In the genomic region with DNA sequence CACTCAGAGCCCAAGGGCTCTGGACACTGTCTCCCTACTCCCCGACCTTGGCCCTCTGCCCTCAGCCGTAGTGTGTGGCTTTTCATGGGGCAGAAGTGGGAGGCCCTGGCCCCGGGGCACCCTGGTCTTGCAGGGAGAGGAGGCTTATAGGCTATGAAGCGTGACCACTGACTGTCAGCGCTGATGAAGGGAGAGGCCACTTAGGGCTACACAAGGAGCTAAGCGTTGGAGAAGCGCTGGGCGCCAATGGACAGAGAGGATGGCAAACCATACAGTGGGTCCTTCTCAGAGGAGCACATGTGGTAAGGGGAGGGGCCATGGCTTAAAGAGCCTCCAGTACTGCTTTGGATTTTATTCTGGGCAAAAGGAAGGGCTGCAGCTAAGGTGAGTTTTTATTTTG, we compare ENCODE assay signal across 17 cellular contexts. TPM values are rescaled to one million over a fixed set of nuclear protein-coding genes. Genes with fewer than 3 reads are reported as not detected.
DNase-seq lines count a peak whose midpoint lies in the region; ATAC-seq and TF ChIP-seq lines count a peak whose summit lies in the region.
"Had no signal": no experiment of that assay in that cellular context is flagged by ENCODE, and none has a peak within 500 bp of the region (broad histone marks: within the 10 kb centered on the region; RNA-seq: fewer than 3 reads in every experiment).

No MANE protein-coding gene starts in this region.

- peak overlapping the region; percentile 89 for H3K27ac Mint-ChIP-seq in mesothelial cell of epicardium
- H3K27ac Mint-ChIP-seq: activated naive CD8-positive, alpha-beta T cell had no signal

- no peak overlapping the region for H3K27ac ChIP-seq in sigmoid colon
- H3K27ac ChIP-seq: cardiac muscle cell, thoracic aorta had no signal

- H3K36me3 Mint-ChIP-seq in mesothelial cell of epicardium, result peaks cover 30% of the 10 kb centered on the region
- H3K36me3 Mint-ChIP-seq: activated naive CD8-positive, alpha-beta T cell had no signal

- TF ChIP-seq CTCF in mesothelial cell of epicardium (IDR thresholded peaks at IDR 0.05; ENCODE audit: unreplicated experiment) (no peak), sigmoid colon (IDR thresholded peaks at IDR 0.05) (no peak)

- H3K9me3 ChIP-seq in sigmoid colon, result no peaks in the 10 kb centered on the region
- H3K9me3 ChIP-seq: thoracic aorta had no signal

- peaks cover 0 to 7% (median 2%) of the 10 kb centered on the region in 4 donors for H3K4me1 ChIP-seq in sigmoid colon

- no peak for TF ChIP-seq POLR2A in sigmoid colon (IDR thresholded peaks at IDR 0.05)

- no peak overlapping the region for H3K4me3 Mint-ChIP-seq in mesothelial cell of epicardium
- H3K4me3 Mint-ChIP-seq: activated naive CD8-positive, alpha-beta T cell had no signal

- H3K27me3 Mint-ChIP-seq in mesothelial cell of epicardium (ENCODE audit: low read depth), result no peaks in the 10 kb centered on the region

- peaks cover 55% of the 10 kb centered on the region for H3K4me1 Mint-ChIP-seq in mesothelial cell of epicardium

- no peaks in the 10 kb centered on the region for H3K9me3 Mint-ChIP-seq in mesothelial cell of epicardium

- no peak for ATAC-seq in GM21528 (IDR thresholded peaks at IDR 0.05; ENCODE audit: low FRiP score, unreplicated experiment)
- ATAC-seq: GM12878, HCT116 had no signal

- intact Hi-C loops in sigmoid colon (cut with DNase I), result no loop called here

- H3K27me3 ChIP-seq in sigmoid colon, result peaks cover 0 to 17% (median 2%) of the 10 kb centered on the region in 3 donors
- H3K27me3 ChIP-seq: cardiac muscle cell had no signal

- H3K36me3 ChIP-seq in sigmoid colon, result no peaks in the 10 kb centered on the region
- H3K36me3 ChIP-seq: thoracic aorta had no signal

- H3K4me3 ChIP-seq in sigmoid colon, result no peak overlapping the region
- H3K4me3 ChIP-seq: cardiac muscle cell, GM12878, thoracic aorta had no signal

- DNase-seq in DMS53 treated with DMSO at 0.1 percent for 48 hours (lab: John Stamatoyannopoulos, UW; ENCODE audit: unreplicated experiment) (peak; percentile 56), NCI-H510A treated with DMSO at 0.1 percent for 48 hours (lab: John Stamatoyannopoulos, UW) (peak; percentile 87), mesothelial cell of epicardium (ENCODE audit: low spot score in 2 of 2, unreplicated experiment in 2 of 2) (no peak), sigmoid colon (no peak)
- DNase-seq: activated CD4-positive, alpha-beta T cell treated with anti-CD3 and anti-CD28 coated beads for 4 hours; C1 segment of cervical spinal cord; effector CD8-positive, alpha-beta T cell; EL; NCI-H524 treated with DMSO at 0.1 percent for 48 hours; SHP77; stimulated activated CD4-positive, alpha-beta T cell treated with anti-CD3 and anti-CD28 coated beads, Interleukin-1b, Interleukin-23, amount 100 ng/mL, for 48 hours had no signal

- no peak for TF ChIP-seq EP300 in sigmoid colon (IDR thresholded peaks at IDR 0.05)

- WGBS in sigmoid colon, 2 donors, result 86 to 88% methylated on average over 8 of the region's 8 CpGs

RNA-seq across cellular contexts. Expression of gene CRABP2, which starts 7.9 kb away (rescaled TPM):
- total RNA-seq in mesothelial cell of epicardium (676 to 704 TPM (median 686 TPM) in 3 replicates), sigmoid colon (1 to 10 TPM; 3.1 to 7.8 (median 5.4) TPM)
- polyA plus RNA-seq in sigmoid colon, result 1 to 10 TPM in 1 of 3 donors, not detected in 2; 4.9 TPM

RNA-seq across cellular contexts. Expression of gene NES, which starts 20.3 kb away (rescaled TPM):
- total RNA-seq in mesothelial cell of epicardium (53.8 to 56.9 TPM (median 56.8 TPM) in 3 replicates), sigmoid colon (10 to 100 TPM in 2 of 4 donors, 1 to 10 TPM in 2; 7.1 to 21.0 (median 10.4) TPM)
- 1 to 10 TPM in 2 of 3 donors, under 1 TPM in 1; 0.60 to 6.9 (median 1.8) TPM for polyA plus RNA-seq in sigmoid colon

RNA-seq across cellular contexts. Expression of gene METTL25B, which starts 30.8 kb away (rescaled TPM):
- 36.9 to 39.2 TPM (median 39.0 TPM) in 3 replicates for total RNA-seq in mesothelial cell of epicardium
- 10 to 100 TPM; 11.8 to 21.6 (median 13.7) TPM for total RNA-seq in sigmoid colon
- 10 to 100 TPM; 19.0 to 33.1 (median 22.8) TPM for polyA plus RNA-seq in sigmoid colon

RNA-seq across cellular contexts. Expression of gene ISG20L2, which starts 31.1 kb away (rescaled TPM):
- total RNA-seq in mesothelial cell of epicardium (37.3 to 41.9 TPM (median 39.3 TPM) in 3 replicates), sigmoid colon (10 to 100 TPM; 13.6 to 17.6 (median 16.7) TPM)
- polyA plus RNA-seq in sigmoid colon, result 10 to 100 TPM; 12.0 to 23.4 (median 17.1) TPM

RNA-seq across cellular contexts. Expression of gene MRPL24, which starts 43.4 kb away (rescaled TPM):
- 35.5 to 40.5 TPM (median 38.4 TPM) in 3 replicates for total RNA-seq in mesothelial cell of epicardium
- total RNA-seq in sigmoid colon, result 10 to 100 TPM; 53.0 to 68.5 (median 59.7) TPM
- polyA plus RNA-seq in sigmoid colon, result 10 to 100 TPM; 72.7 to 81.1 (median 81.0) TPM

Comparison
In these comparisons a context has a peak if more than half of its experiments do, and no peak if none do; other contexts are left out.
1. DNase-seq: peak in DMS53 treated with DMSO at 0.1 percent for 48 hours (single experiment) and NCI-H510A treated with DMSO at 0.1 percent for 48 hours (single experiment); none in mesothelial cell of epicardium (0 of 2) and sigmoid colon (single experiment).
2. RNA of gene CRABP2, which starts 7.9 kb away (total RNA-seq): 676 to 704 TPM in mesothelial cell of epicardium; 3.1 to 7.8 TPM in sigmoid colon; every median in the first group is over 10 times any median in the second.